Comparison of ENCODE assay signal across 1 cellular context in the genomic region with DNA sequence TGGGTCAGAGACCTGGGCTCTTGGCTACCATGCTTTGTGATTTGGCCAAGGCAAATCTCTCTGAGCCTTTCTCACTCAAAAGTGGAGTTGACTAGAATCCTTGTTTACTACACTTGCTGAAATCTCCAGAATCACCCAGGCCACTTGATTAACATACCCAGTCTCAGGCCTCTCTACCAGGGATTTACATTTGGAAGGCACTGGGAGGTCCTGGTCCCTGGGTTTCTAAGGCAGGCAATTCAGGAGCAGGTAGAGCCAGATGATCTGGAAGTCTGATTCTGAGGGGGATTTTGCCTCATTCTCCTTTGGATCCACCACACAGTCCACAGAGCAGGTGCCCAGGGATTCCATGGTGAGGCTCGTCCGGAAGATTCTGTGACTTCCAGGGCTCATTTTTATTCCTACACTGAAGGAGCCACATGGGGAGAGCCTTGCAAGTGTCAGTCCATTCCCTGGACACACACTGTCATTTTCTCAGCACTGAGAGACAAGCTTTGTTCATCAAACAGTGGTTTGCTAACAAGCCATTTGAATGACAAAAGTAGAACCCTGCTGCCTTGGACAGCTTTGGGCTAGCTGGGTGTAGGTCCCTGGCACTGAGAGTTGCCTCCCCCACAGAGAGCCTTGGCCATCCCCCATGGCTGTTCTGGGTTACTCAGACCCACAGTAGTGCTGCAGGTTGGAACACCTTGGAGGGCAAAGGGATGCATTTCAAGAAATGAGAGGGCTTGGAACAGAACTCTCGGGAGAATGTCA.
TF ChIP-seq lines count a peak whose summit lies in the region.

No MANE protein-coding gene starts in this region.

TF ChIP-seq in H1, 55 proteins besides CTCF, POLR2A, EP300 and RAD21 (continued from another document):
- TF ChIP-seq NRF1 (IDR thresholded peaks at IDR 0.05; ENCODE audit: low read depth, low read length) (no peak), FOSL1 (IDR thresholded peaks at IDR 0.05; ENCODE audit: insufficient read depth, low read depth, low read length) (no peak)
